1 cellular context compared by ENCODE assay signal in genomic region chr2:48733067-48733503, GRCh38.
TF ChIP-seq lines count a peak whose summit lies in the region.

No MANE protein-coding gene starts in this region.

TF ChIP-seq in HEK293, 187 proteins besides CTCF, POLR2A, EP300 and RAD21 (continued from another document and continues in another):
- TF ChIP-seq ZNF26 (tag by site-specific recombination; IDR thresholded peaks at IDR 0.05) (no peak), ZSCAN16 (tag by site-specific recombination; IDR thresholded peaks at IDR 0.05) (0 out of 2 replicates have a peak, but pooled peaks have one; percentile 66), ZBTB20 (tag by site-specific recombination; IDR thresholded peaks at IDR 0.05) (peak; percentile 95), ZNF169 (tag by site-specific recombination; IDR thresholded peaks at IDR 0.05) (no peak), ZNF324 (tag by site-specific recombination; IDR thresholded peaks at IDR 0.05) (no peak), PRDM4 (tag by site-specific recombination; IDR thresholded peaks at IDR 0.05) (peak; percentile 88), ZNF341 (tag by site-specific recombination; IDR thresholded peaks at IDR 0.05; ENCODE audit: low read depth) (peak; percentile 33; the same call in 1 of the 2 replicates), ZEB2 (tag by site-specific recombination; IDR thresholded peaks at IDR 0.05) (peak; percentile 86), PATZ1 (tag by site-specific recombination; IDR thresholded peaks at IDR 0.05) (no peak), ZNF560 (tag by site-specific recombination; IDR thresholded peaks at IDR 0.05; ENCODE audit: borderline replicate concordance) (no peak), ZNF837 (tag by site-specific recombination; IDR thresholded peaks at IDR 0.05) (no peak), ZNF548 (tag by site-specific recombination; IDR thresholded peaks at IDR 0.05) (no peak), ZNF792 (tag by site-specific recombination; IDR thresholded peaks at IDR 0.05) (no peak), ZNF664 (tag by site-specific recombination; IDR thresholded peaks at IDR 0.05) (no peak), RBAK (tag by site-specific recombination; IDR thresholded peaks at IDR 0.05) (no peak), ZNF501 (tag by site-specific recombination; IDR thresholded peaks at IDR 0.05) (no peak), BCL11A (tag by site-specific recombination; IDR thresholded peaks at IDR 0.05; ENCODE audit: low read depth) (no peak), ZNF624 (tag by site-specific recombination; IDR thresholded peaks at IDR 0.05) (no peak), KLF7 (tag by site-specific recombination; IDR thresholded peaks at IDR 0.05; ENCODE audit: borderline replicate concordance) (0 out of 2 replicates have a peak, but pooled peaks have one; percentile 25), ZNF214 (tag by site-specific recombination; IDR thresholded peaks at IDR 0.05; ENCODE audit: borderline replicate concordance) (no peak), ZFP3 (tag by site-specific recombination; IDR thresholded peaks at IDR 0.05; ENCODE audit: low read depth) (no peak), ZNF530 (tag by site-specific recombination; IDR thresholded peaks at IDR 0.05; ENCODE audit: low read depth) (no peak), ZNF366 (tag by site-specific recombination; conservative IDR thresholded peaks at IDR 0.05) (no peak), KLF17 (tag by site-specific recombination; IDR thresholded peaks at IDR 0.05) (no peak), ZBTB17 (tag by site-specific recombination; IDR thresholded peaks at IDR 0.05) (no peak), ZNF138 (tag by site-specific recombination; IDR thresholded peaks at IDR 0.05; ENCODE audit: borderline replicate concordance) (no peak), ZNF362 (tag by site-specific recombination; IDR thresholded peaks at IDR 0.05) (no peak), ZBTB48 (tag by site-specific recombination; IDR thresholded peaks at IDR 0.05) (no peak), ZNF518A (tag by site-specific recombination; conservative IDR thresholded peaks at IDR 0.05; ENCODE audit: low read depth) (0 out of 2 replicates have a peak, but pooled peaks have one; percentile 21), ZNF521 (tag by site-specific recombination; IDR thresholded peaks at IDR 0.05) (no peak), ZNF660 (tag by site-specific recombination; IDR thresholded peaks at IDR 0.05) (no peak), ELK4 (IDR thresholded peaks at IDR 0.05; ENCODE audit: borderline replicate concordance, low read depth, low read length) (no peak), BCL6B (tag by site-specific recombination; IDR thresholded peaks at IDR 0.05) (0 out of 2 replicates have a peak, but pooled peaks have one; percentile 18), ZNF2 (tag by site-specific recombination; IDR thresholded peaks at IDR 0.05) (0 out of 2 replicates have a peak, but pooled peaks have one; percentile 52), KLF9 (tag by site-specific recombination; IDR thresholded peaks at IDR 0.05; ENCODE audit: low read depth) (no peak), GLIS1 (tag by site-specific recombination; IDR thresholded peaks at IDR 0.05) (peak; percentile 81), ZNF292 (tag by site-specific recombination; IDR thresholded peaks at IDR 0.05; ENCODE audit: borderline replicate concordance, low read depth) (no peak), ZNF221 (tag by site-specific recombination; IDR thresholded peaks at IDR 0.05; ENCODE audit: borderline replicate concordance) (no peak), SP3 (tag by site-specific recombination; IDR thresholded peaks at IDR 0.05) (no peak), ATF2 (tag by site-specific recombination; IDR thresholded peaks at IDR 0.05; ENCODE audit: low read depth) (no peak), MEIS1 (CRISPR knock-in tag; IDR thresholded peaks at IDR 0.05; ENCODE audit: borderline replicate concordance) (no peak), ZNF777 (tag by site-specific recombination; IDR thresholded peaks at IDR 0.05; ENCODE audit: borderline replicate concordance) (no peak), ZNF416 (tag by site-specific recombination; IDR thresholded peaks at IDR 0.05) (no peak), ZNF48 (tag by site-specific recombination; IDR thresholded peaks at IDR 0.05) (no peak), ZNF114 (tag by site-specific recombination; IDR thresholded peaks at IDR 0.05) (no peak), ZNF140 (tag by site-specific recombination; IDR thresholded peaks at IDR 0.05) (no peak), SALL2 (tag by site-specific recombination; IDR thresholded peaks at IDR 0.05; ENCODE audit: borderline replicate concordance) (no peak), SETDB1 (IDR thresholded peaks at IDR 0.05; ENCODE audit: insufficient read length, low read length) (no peak)
